In the genomic region with DNA sequence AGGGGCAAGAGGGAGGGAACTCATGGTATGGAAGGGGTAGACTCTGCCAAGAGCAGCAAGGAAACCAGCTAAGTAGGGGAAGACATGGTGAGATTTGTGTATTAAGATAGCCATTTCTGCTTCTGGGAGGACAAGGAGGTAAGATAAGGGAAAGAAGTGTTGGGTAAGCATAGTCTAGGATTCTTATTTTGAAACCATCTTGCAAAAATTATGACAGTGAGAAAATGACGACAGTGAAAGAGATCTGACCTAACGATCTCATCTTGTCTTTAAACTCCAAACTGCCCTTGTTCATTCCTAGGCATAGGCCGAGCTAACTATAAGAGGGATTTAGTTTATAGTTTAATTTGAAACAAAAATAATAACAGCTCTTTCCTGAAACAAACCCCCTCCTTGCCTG, we compare ENCODE assay signal across 16 cellular contexts.
"Had no signal": no experiment of that assay in that cellular context is flagged by ENCODE, and none has a peak within 500 bp of the region (broad histone marks: within the 10 kb centered on the region; RNA-seq: fewer than 3 reads in every experiment).

No MANE protein-coding gene starts in this region.

- ATAC-seq: left lung, natural killer cell, upper lobe of right lung had no signal

- H3K4me3 ChIP-seq: left lung, lung, prostate gland, spleen, thoracic aorta, upper lobe of right lung had no signal

- H3K4me1 ChIP-seq: foreskin keratinocyte, prostate gland had no signal

- DNase-seq: activated gamma-delta T cell treated with Interleukin-2 at 50 U/mL for 16 hours; activated T-cell treated with anti-CD3 and anti-CD28 coated beads, Interleukin-2, amount 50 U/mL, for 1 hour; aorta; central memory CD4-positive, alpha-beta T cell; dermis blood vessel endothelial cell; effector CD8-positive, alpha-beta T cell; left lung; natural killer cell; spleen; stimulated activated CD4-positive, alpha-beta T cell treated with anti-CD3 and anti-CD28 coated beads, Interleukin-4, amount 100 ng/mL, for 1 hour; stimulated activated naive CD4-positive, alpha-beta T cell treated with Interleukin-2 at 50 U/mL for 16 hours; upper lobe of right lung had no signal

- H3K36me3 ChIP-seq: left lung, prostate gland, spleen, thoracic aorta, upper lobe of right lung had no signal

- H3K9me3 ChIP-seq: prostate gland, thoracic aorta, upper lobe of right lung had no signal

- H3K27me3 ChIP-seq: foreskin keratinocyte, left lung, spleen, upper lobe of right lung had no signal

- H3K27ac ChIP-seq: foreskin keratinocyte, left lung, prostate gland, spleen, thoracic aorta, upper lobe of right lung had no signal
